ENCODE assay signal across 1 cellular context in the genomic region with DNA sequence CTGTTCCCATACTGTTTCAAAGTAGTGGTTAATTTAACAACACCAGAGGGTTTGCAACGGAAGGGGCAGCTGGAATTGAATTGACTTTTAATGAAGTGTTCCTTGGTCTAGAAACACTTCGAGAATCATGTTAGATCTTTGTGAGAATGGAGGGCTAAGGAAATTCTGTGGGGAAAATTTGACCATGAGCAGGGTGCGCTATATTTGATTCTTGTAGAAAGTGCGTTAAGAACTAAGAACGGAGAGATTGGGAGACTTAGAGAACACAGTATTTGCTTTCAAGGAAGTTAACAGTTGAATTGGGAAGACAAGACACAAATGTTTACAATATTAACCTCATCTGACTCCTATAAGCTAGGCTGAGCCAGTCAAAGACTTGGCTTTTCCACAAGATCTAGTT.
TF ChIP-seq lines count a peak whose summit lies in the region.

No MANE protein-coding gene starts in this region.

TF ChIP-seq in H1, 55 proteins besides CTCF, POLR2A, EP300 and RAD21:
- TF ChIP-seq KDM5A (IDR thresholded peaks at IDR 0.05; ENCODE audit: low read length) (no peak), POLR2AphosphoS5 (IDR thresholded peaks at IDR 0.05; ENCODE audit: low read depth, low read length) (no peak), RXRA (IDR thresholded peaks at IDR 0.05; ENCODE audit: insufficient read depth, low read depth, low read length) (no peak), EZH2 (IDR thresholded peaks at IDR 0.05; ENCODE audit: low read depth, low read length, severe bottlenecking) (no peak), JUN (IDR thresholded peaks at IDR 0.05; ENCODE audit: low read depth, low read length) (no peak), POU5F1 (IDR thresholded peaks at IDR 0.05; ENCODE audit: low read depth, low read length) (no peak), SP2 (IDR thresholded peaks at IDR 0.05; ENCODE audit: low read length) (no peak), TAF7 (optimal IDR thresholded peaks at IDR 0.05; ENCODE audit: borderline replicate concordance, low read depth, low read length) (no peak), CEBPB (IDR thresholded peaks at IDR 0.05; ENCODE audit: low read depth, low read length) (no peak), CHD1 (IDR thresholded peaks at IDR 0.05; ENCODE audit: low read depth, low read length) (no peak), SUZ12 (IDR thresholded peaks at IDR 0.05; ENCODE audit: low read length) (no peak), RBBP5 (IDR thresholded peaks at IDR 0.05; ENCODE audit: borderline replicate concordance, low read depth, low read length) (no peak), CBX8 (IDR thresholded peaks at IDR 0.05; ENCODE audit: borderline replicate concordance, low read depth, low read length) (no peak), BRCA1 (IDR thresholded peaks at IDR 0.05; ENCODE audit: low read depth, low read length) (no peak), GTF2F1 (IDR thresholded peaks at IDR 0.05; ENCODE audit: borderline replicate concordance, low read depth, low read length) (no peak)
- TF ChIP-seq, protein P1, sequence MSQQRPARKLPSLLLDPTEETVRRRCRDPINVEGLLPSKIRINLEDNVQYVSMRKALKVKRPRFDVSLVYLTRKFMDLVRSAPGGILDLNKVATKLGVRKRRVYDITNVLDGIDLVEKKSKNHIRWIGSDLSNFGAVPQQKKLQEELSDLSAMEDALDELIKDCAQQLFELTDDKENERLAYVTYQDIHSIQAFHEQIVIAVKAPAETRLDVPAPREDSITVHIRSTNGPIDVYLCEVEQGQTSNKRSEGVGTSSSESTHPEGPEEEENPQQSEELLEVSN (IDR thresholded peaks at IDR 0.05): no peak
